Comparison of ENCODE assay signal across 21 cellular contexts in genomic region chr10:697097-697875, GRCh38. TPM values are rescaled to one million over a fixed set of nuclear protein-coding genes. Genes with fewer than 3 reads are reported as not detected.
DNase-seq lines count a peak whose midpoint lies in the region; TF ChIP-seq lines count a peak whose summit lies in the region.
"Had no signal": no experiment of that assay in that cellular context is flagged by ENCODE, and none has a peak within 500 bp of the region (broad histone marks: within the 10 kb centered on the region; RNA-seq: fewer than 3 reads in every experiment).

No MANE protein-coding gene starts in this region.

- H3K14ac ChIP-seq in neuronal stem cell (ENCODE audit: low read length), result no peak overlapping the region

- H3K79me1 ChIP-seq in neuronal stem cell (ENCODE audit: low read depth, low read length), result no peaks in the 10 kb centered on the region

- no CpG with 5 or more reads among the region's 30 CpGs for WGBS in neuronal stem cell (ENCODE audit: extremely low coverage in 2 of 2, insufficient read length in 2 of 2, insufficient replicate concordance in 1 of 2), 2 donors

- H3K36me3 Mint-ChIP-seq in chondrocyte (ENCODE audit: low read depth), result no peaks in the 10 kb centered on the region
- H3K36me3 Mint-ChIP-seq: CD4-positive, alpha-beta memory T cell had no signal

- peak overlapping the region; percentile 46 for H3K23ac ChIP-seq in neuronal stem cell (ENCODE audit: low read depth, low read length, poor library complexity)

- H2BK12ac ChIP-seq in neuronal stem cell (ENCODE audit: low read length), result no peak overlapping the region

- H3K4me3 ChIP-seq in BLaER1 treated with 17β-estradiol and CSF1 and Interleukin-3, amounts not matched to agents 10 nM and 100 nM, result no peak overlapping the region
- H3K4me3 ChIP-seq in neuronal stem cell (ENCODE audit: low read length in 2 of 2), result no peak overlapping the region
- no peak overlapping the region for H3K4me3 ChIP-seq in BE2C (ENCODE audit: low read depth, low read length)
- no peak overlapping the region for H3K4me3 ChIP-seq in osteoblast (ENCODE audit: insufficient read depth, low read length)
- H3K4me3 ChIP-seq: A549, Peyer's patch had no signal

- peak; percentile 51 for DNase-seq in GM13977 (ENCODE audit: low spot score)
- DNase-seq in chondrocyte (ENCODE audit: low spot score), result no peak
- no peak for DNase-seq in neuronal stem cell (ENCODE audit: low spot score)
- no peak for DNase-seq in BE2C
- DNase-seq in NCI-H128 (lab: John Stamatoyannopoulos, UW; ENCODE audit: unreplicated experiment), result no peak
- no peak for DNase-seq in osteoblast (ENCODE audit: insufficient read length, low spot score, missing footprints)
- DNase-seq: CD4-positive, alpha-beta memory T cell; DND-41; H9; HFFc6; KBM-7; MM.1S; NCI-H1048; NCI-H1436; NCI-H187 treated with DMSO at 0.1 percent for 48 hours; NCI-H2107; Peyer's patch; T-helper 1 cell had no signal

- no peak overlapping the region for H3K4ac ChIP-seq in neuronal stem cell (ENCODE audit: low read length)

- H3K27ac Mint-ChIP-seq in chondrocyte (ENCODE audit: unreplicated experiment), result peak overlapping the region; percentile 19
- H3K27ac Mint-ChIP-seq: H9, HFFc6 had no signal

- H3K9ac ChIP-seq in BLaER1 treated with 17β-estradiol and CSF1 and Interleukin-3, amounts not matched to agents 10 nM and 100 nM, result no peak overlapping the region
- no peak overlapping the region for H3K9ac ChIP-seq in neuronal stem cell (ENCODE audit: low read depth, low read length, poor library complexity)

- no peak overlapping the region for H2BK15ac ChIP-seq in neuronal stem cell (ENCODE audit: low read length)

- peaks cover 0 to 48% (median 0%) of the 10 kb centered on the region in 11 experiments; a peak in 6 of 22 replicates for H3K27me3 ChIP-seq in BLaER1 treated with 17β-estradiol and CSF1 and Interleukin-3, amounts not matched to agents 10 nM and 100 nM
- H3K27me3 ChIP-seq in neuronal stem cell (ENCODE audit: control insufficient read depth in 3 of 3, insufficient read depth in 3 of 3, low read depth in 1 of 3, low read length in 3 of 3) (peaks cover 0 to 11% (median 2%) of the 10 kb centered on the region in 3 experiments), BE2C (peaks cover 4% of the 10 kb centered on the region; the same call in 1 of the 2 replicates), osteoblast (ENCODE audit: insufficient read depth, low read length) (peaks cover 34% of the 10 kb centered on the region)
- H3K27me3 ChIP-seq: Peyer's patch had no signal

- no peak overlapping the region for H2AFZ ChIP-seq in neuronal stem cell (ENCODE audit: low read length)
- no peak overlapping the region for H2AFZ ChIP-seq in osteoblast (ENCODE audit: low read length)

- H3K9me3 Mint-ChIP-seq in chondrocyte (ENCODE audit: low read depth), result no peaks in the 10 kb centered on the region
- H3K9me3 Mint-ChIP-seq: HFFc6 had no signal

- no peak overlapping the region for H2BK120ac ChIP-seq in neuronal stem cell (ENCODE audit: low read depth, low read length)

- H2BK5ac ChIP-seq in neuronal stem cell (ENCODE audit: low read length), result no peak overlapping the region

- no peaks in the 10 kb centered on the region for H3K79me2 ChIP-seq in osteoblast (ENCODE audit: insufficient read depth, low read length)

- H3K27ac ChIP-seq in BLaER1 treated with 17β-estradiol and CSF1 and Interleukin-3, amounts not matched to agents 10 nM and 100 nM, result no peak overlapping the region
- H3K27ac ChIP-seq in neuronal stem cell (replicated peaks; ENCODE audit: low read length) (no peak overlapping the region), osteoblast (ENCODE audit: low read depth, low read length) (no peak overlapping the region)
- H3K27ac ChIP-seq: A549, HL-60, Peyer's patch had no signal

- no peak for TF ChIP-seq CTCF in GM13977 (IDR thresholded peaks at IDR 0.05; ENCODE audit: extremely low read depth, insufficient read depth, missing control alignments)
- TF ChIP-seq CTCF in chondrocyte (IDR thresholded peaks at IDR 0.05), result no peak
- TF ChIP-seq CTCF in BE2C (IDR thresholded peaks at IDR 0.05; ENCODE audit: low read depth, low read length), result no peak
- no peak for TF ChIP-seq CTCF in osteoblast (IDR thresholded peaks at IDR 0.05; ENCODE audit: extremely low read depth, low read depth, low read length)

- H3K9me3 ChIP-seq in BLaER1 treated with 17β-estradiol and CSF1 and Interleukin-3, amounts not matched to agents 10 nM and 100 nM (replicated peaks in 1 of 11), result 0 out of 22 replicates have a peak, but pooled peaks cover 0 to under 1% (median 0%) of the 10 kb centered on the region in 11 experiments
- H3K9me3 ChIP-seq in neuronal stem cell (replicated peaks in 1 of 2; ENCODE audit: control insufficient read depth in 2 of 2, insufficient read depth in 1 of 2, low read depth in 1 of 2, low read length in 2 of 2) (peaks cover 0 to 4% of the 10 kb centered on the region in 2 donors), BE2C (no peaks in the 10 kb centered on the region), osteoblast (ENCODE audit: low read depth, low read length) (no peaks in the 10 kb centered on the region)
- H3K9me3 ChIP-seq: A549, Peyer's patch had no signal

- peaks cover 0 to 26% (median 0%) of the 10 kb centered on the region in 11 experiments; a peak in 3 of 22 replicates for H4K20me1 ChIP-seq in BLaER1 treated with 17β-estradiol and CSF1 and Interleukin-3, amounts not matched to agents 10 nM and 100 nM
- peaks cover 2% of the 10 kb centered on the region for H4K20me1 ChIP-seq in osteoblast (ENCODE audit: insufficient read depth, low read length)

- H3K4me2 ChIP-seq in BLaER1 treated with 17β-estradiol and CSF1 and Interleukin-3, amounts not matched to agents 10 nM and 100 nM, result peak overlapping the region in 8 of 11 experiments; percentile 7 to 62 (median 35); a peak in 14 of 22 replicates
- H3K4me2 ChIP-seq in neuronal stem cell (ENCODE audit: insufficient read depth, low read length, poor library complexity, severe bottlenecking) (no peak overlapping the region), osteoblast (ENCODE audit: insufficient read depth, low read length) (no peak overlapping the region)
- H3K4me2 ChIP-seq: A549 had no signal

- H3K4me1 ChIP-seq in BLaER1 treated with 17β-estradiol and CSF1 and Interleukin-3, amounts not matched to agents 10 nM and 100 nM, result peaks cover 0 to 20% (median 13%) of the 10 kb centered on the region in 10 experiments; a peak in 13 of 20 replicates
- H3K4me1 ChIP-seq in neuronal stem cell (ENCODE audit: control insufficient read depth in 2 of 2, insufficient read depth in 1 of 2, low read depth in 1 of 2, low read length in 2 of 2), result peaks cover 0 to 8% of the 10 kb centered on the region in 2 donors
- H3K4me1 ChIP-seq in BE2C, result no peaks in the 10 kb centered on the region
- H3K4me1 ChIP-seq in osteoblast (ENCODE audit: insufficient read depth, low read length), result no peaks in the 10 kb centered on the region
- H3K4me1 ChIP-seq: Peyer's patch had no signal

- H2AK5ac ChIP-seq in neuronal stem cell (ENCODE audit: low read depth, low read length), result no peak overlapping the region

- no peak overlapping the region for H4K8ac ChIP-seq in neuronal stem cell (ENCODE audit: low read depth, low read length)

- H3K27me3 Mint-ChIP-seq in chondrocyte (ENCODE audit: low read depth), result peaks cover 29% of the 10 kb centered on the region

- no peak overlapping the region for H3K4me3 Mint-ChIP-seq in chondrocyte (ENCODE audit: unreplicated experiment)
- H3K4me3 Mint-ChIP-seq: CD4-positive, alpha-beta memory T cell; H9; HFFc6 had no signal

- peak overlapping the region; percentile 39 for H3K18ac ChIP-seq in neuronal stem cell (ENCODE audit: low read length)

- no peak overlapping the region for H4K91ac ChIP-seq in neuronal stem cell (ENCODE audit: low read depth, low read length, poor library complexity)

- no peaks in the 10 kb centered on the region for H3K36me3 ChIP-seq in BLaER1 treated with 17β-estradiol and CSF1 and Interleukin-3, amounts not matched to agents 10 nM and 100 nM
- no peaks in the 10 kb centered on the region for H3K36me3 ChIP-seq in neuronal stem cell (replicated peaks in 1 of 2; ENCODE audit: control insufficient read depth in 2 of 2, insufficient read depth in 2 of 2, low read length in 2 of 2)
- no peaks in the 10 kb centered on the region for H3K36me3 ChIP-seq in BE2C
- H3K36me3 ChIP-seq in osteoblast (ENCODE audit: insufficient read depth, low read length), result no peaks in the 10 kb centered on the region
- H3K36me3 ChIP-seq: Peyer's patch had no signal

- peaks cover 11% of the 10 kb centered on the region for H3K4me1 Mint-ChIP-seq in chondrocyte (ENCODE audit: low read depth)

- in situ Hi-C loops in GM13977 (cut with MboI; ENCODE audit: low pct_unique_long_range_greater_than_20kb, low sequenced_read_pairs, unreplicated experiment), result no loop called here

RNA-seq across cellular contexts. Expression of gene DIP2C, which starts 7.8 kb away (rescaled TPM):
- total RNA-seq in chondrocyte, result 47.9 to 91.0 TPM (median 48.3 TPM) in 3 replicates
- 8.1 TPM for polyA plus RNA-seq in neuronal stem cell (2013, experiment 1 of 2)
- polyA plus RNA-seq in neuronal stem cell (2013, experiment 2 of 2), result 8.4 TPM
- 4.8 TPM for polyA plus RNA-seq in BE2C (2012; ENCODE audit: insufficient read depth, insufficient read length, low read depth)
- total RNA-seq in osteoblast, result 32.4 and 36.9 TPM in 2 replicates

Comparison
In these comparisons a context has a peak if more than half of its experiments do, and no peak if none do; other contexts are left out.
1. H3K4me2 ChIP-seq: peak in BLaER1 treated with 17β-estradiol and CSF1 and Interleukin-3, amounts not matched to agents 10 nM and 100 nM (8 of 11); none in neuronal stem cell (single experiment) and osteoblast (single experiment).